Comparison of ENCODE assay signal across 11 cellular contexts in the genomic region with DNA sequence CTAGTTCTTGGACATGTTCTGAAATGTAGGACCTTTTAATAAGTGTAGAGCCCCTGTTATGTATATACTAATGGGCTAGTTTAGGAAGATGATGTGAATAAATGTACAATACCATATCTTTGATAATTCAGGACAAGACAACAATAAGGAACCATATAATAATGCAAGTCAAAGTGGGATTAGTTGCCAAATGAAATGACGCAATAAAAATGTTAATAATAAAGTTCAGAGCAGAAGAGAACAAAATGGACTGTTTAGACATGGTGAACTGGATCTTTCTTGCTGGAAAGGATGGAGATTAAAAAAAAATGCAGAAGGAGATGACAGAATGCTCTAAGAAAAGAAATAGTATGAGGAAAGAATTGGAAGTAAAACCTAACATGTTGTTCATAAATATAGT. TPM values are rescaled to one million over a fixed set of nuclear protein-coding genes. Genes with fewer than 3 reads are reported as not detected.
DNase-seq lines count a peak whose midpoint lies in the region; ATAC-seq and TF ChIP-seq lines count a peak whose summit lies in the region.
"Had no signal": no experiment of that assay in that cellular context is flagged by ENCODE, and none has a peak within 500 bp of the region (broad histone marks: within the 10 kb centered on the region; RNA-seq: fewer than 3 reads in every experiment).

No MANE protein-coding gene starts in this region.

- H3K27me3 Mint-ChIP-seq in activated naive CD8-positive, alpha-beta T cell, result no peaks in the 10 kb centered on the region
- no peaks in the 10 kb centered on the region for H3K27me3 Mint-ChIP-seq in activated naive CD8-positive, alpha-beta T cell treated with anti-CD3 and anti-CD28 coated beads for 36 hours
- no peaks in the 10 kb centered on the region; the same call in 1 of the 2 replicates for H3K27me3 Mint-ChIP-seq in HFFc6 (ENCODE audit: insufficient read depth)
- no peaks in the 10 kb centered on the region for H3K27me3 Mint-ChIP-seq in activated T-helper 17 cell treated with anti-CD3 and anti-CD28 coated beads, Interleukin-2, amount 50 U/mL, for 72 hours
- H3K27me3 Mint-ChIP-seq: B cell had no signal

- H3K4me1 Mint-ChIP-seq in activated naive CD8-positive, alpha-beta T cell (ENCODE audit: low read depth), result peaks cover 10% of the 10 kb centered on the region
- H3K4me1 Mint-ChIP-seq in activated naive CD8-positive, alpha-beta T cell treated with anti-CD3 and anti-CD28 coated beads for 36 hours, result peaks cover 3% of the 10 kb centered on the region
- peaks cover 12% of the 10 kb centered on the region; the same call in 1 of the 2 replicates for H3K4me1 Mint-ChIP-seq in HFFc6 (ENCODE audit: low read depth)
- H3K4me1 Mint-ChIP-seq in activated T-helper 17 cell treated with anti-CD3 and anti-CD28 coated beads, Interleukin-2, amount 50 U/mL, for 72 hours, result no peaks in the 10 kb centered on the region

- H3K9me3 Mint-ChIP-seq in activated naive CD8-positive, alpha-beta T cell (ENCODE audit: low read depth), result no peaks in the 10 kb centered on the region
- H3K9me3 Mint-ChIP-seq in activated naive CD8-positive, alpha-beta T cell treated with anti-CD3 and anti-CD28 coated beads for 36 hours, result no peaks in the 10 kb centered on the region
- no peaks in the 10 kb centered on the region for H3K9me3 Mint-ChIP-seq in HFFc6
- no peaks in the 10 kb centered on the region for H3K9me3 Mint-ChIP-seq in activated T-helper 17 cell treated with anti-CD3 and anti-CD28 coated beads, Interleukin-2, amount 50 U/mL, for 72 hours

- peak overlapping the region; percentile 33 for H3K4me3 Mint-ChIP-seq in activated naive CD8-positive, alpha-beta T cell
- H3K4me3 Mint-ChIP-seq in activated naive CD8-positive, alpha-beta T cell treated with anti-CD3 and anti-CD28 coated beads for 36 hours, result no peak overlapping the region
- peak overlapping the region; percentile 82; the same call in 1 of the 2 replicates for H3K4me3 Mint-ChIP-seq in HFFc6
- peak overlapping the region; percentile 67 for H3K4me3 Mint-ChIP-seq in activated T-helper 17 cell treated with anti-CD3 and anti-CD28 coated beads, Interleukin-2, amount 50 U/mL, for 72 hours
- H3K4me3 Mint-ChIP-seq: B cell had no signal

- DNase-seq in activated naive CD8-positive, alpha-beta T cell treated with anti-CD3 and anti-CD28 coated beads for 36 hours, result no peak
- DNase-seq in HFFc6 (no peak), HAP-1 (ENCODE audit: low spot score in 2 of 2) (no peak)
- DNase-seq: DMS53, GF-D8, GM23248 had no signal

- in situ Hi-C loops in HAP-1 (cut with MboI; ENCODE audit: low sequenced_read_pairs), result no loop called here

- no peaks in the 10 kb centered on the region for H3K4me1 ChIP-seq in HAP-1

- no peaks in the 10 kb centered on the region for H3K9me3 ChIP-seq in HAP-1

- H3K36me3 Mint-ChIP-seq in activated naive CD8-positive, alpha-beta T cell, result peaks cover 4% of the 10 kb centered on the region
- no peaks in the 10 kb centered on the region for H3K36me3 Mint-ChIP-seq in activated naive CD8-positive, alpha-beta T cell treated with anti-CD3 and anti-CD28 coated beads for 36 hours
- H3K36me3 Mint-ChIP-seq in HFFc6 (ENCODE audit: low read depth), result peaks cover 4% of the 10 kb centered on the region; the same call in 1 of the 2 replicates
- no peaks in the 10 kb centered on the region for H3K36me3 Mint-ChIP-seq in activated T-helper 17 cell treated with anti-CD3 and anti-CD28 coated beads, Interleukin-2, amount 50 U/mL, for 72 hours (ENCODE audit: low read depth)

- no peak for ATAC-seq in activated T-helper 17 cell treated with anti-CD3 and anti-CD28 coated beads, Interleukin-2, amount 50 U/mL, for 72 hours (replicated peaks)
- ATAC-seq in HG03097 (IDR thresholded peaks at IDR 0.05; ENCODE audit: low FRiP score, unreplicated experiment) (no peak), GM21515 (IDR thresholded peaks at IDR 0.05; ENCODE audit: unreplicated experiment) (no peak)

- H3K36me3 ChIP-seq in HAP-1 (replicated peaks), result no peaks in the 10 kb centered on the region

- no peak overlapping the region for H3K27ac Mint-ChIP-seq in activated naive CD8-positive, alpha-beta T cell
- H3K27ac Mint-ChIP-seq in activated naive CD8-positive, alpha-beta T cell treated with anti-CD3 and anti-CD28 coated beads for 36 hours, result no peak overlapping the region
- no peak overlapping the region for H3K27ac Mint-ChIP-seq in HFFc6
- no peak overlapping the region for H3K27ac Mint-ChIP-seq in activated T-helper 17 cell treated with anti-CD3 and anti-CD28 coated beads, Interleukin-2, amount 50 U/mL, for 72 hours
- H3K27ac Mint-ChIP-seq: B cell had no signal

- no peaks in the 10 kb centered on the region for H3K27me3 ChIP-seq in HAP-1 (ENCODE audit: low read depth)

- H3K4me3 ChIP-seq in HAP-1, result no peak overlapping the region
- H3K4me3 ChIP-seq: GM23248 had no signal

- TF ChIP-seq CTCF in HFFc6 (IDR thresholded peaks at IDR 0.05), result no peak

RNA-seq across cellular contexts. Expression of a gene that starts 43.7 kb away (rescaled TPM):
- total RNA-seq in activated naive CD8-positive, alpha-beta T cell treated with anti-CD3 and anti-CD28 coated beads for 36 hours, result 100 to 1,000 TPM; 151 to 153 TPM
- total RNA-seq in HFFc6 (2021; fragmentation: NEBNext Ultra II Directional; extraction: Animal tissue kit (Norgen Biotek cat#: 25700)), result 100 to 1,000 TPM; 134 to 176 (median 154) TPM
- 100 to 1,000 TPM in 1 of 2 donors, 10 to 100 TPM in 1; 99.4 to 120 TPM for total RNA-seq in activated T-helper 17 cell treated with anti-CD3 and anti-CD28 coated beads, Interleukin-2, amount 50 U/mL, for 72 hours
